8 cellular contexts compared by ENCODE assay signal in the genomic region with DNA sequence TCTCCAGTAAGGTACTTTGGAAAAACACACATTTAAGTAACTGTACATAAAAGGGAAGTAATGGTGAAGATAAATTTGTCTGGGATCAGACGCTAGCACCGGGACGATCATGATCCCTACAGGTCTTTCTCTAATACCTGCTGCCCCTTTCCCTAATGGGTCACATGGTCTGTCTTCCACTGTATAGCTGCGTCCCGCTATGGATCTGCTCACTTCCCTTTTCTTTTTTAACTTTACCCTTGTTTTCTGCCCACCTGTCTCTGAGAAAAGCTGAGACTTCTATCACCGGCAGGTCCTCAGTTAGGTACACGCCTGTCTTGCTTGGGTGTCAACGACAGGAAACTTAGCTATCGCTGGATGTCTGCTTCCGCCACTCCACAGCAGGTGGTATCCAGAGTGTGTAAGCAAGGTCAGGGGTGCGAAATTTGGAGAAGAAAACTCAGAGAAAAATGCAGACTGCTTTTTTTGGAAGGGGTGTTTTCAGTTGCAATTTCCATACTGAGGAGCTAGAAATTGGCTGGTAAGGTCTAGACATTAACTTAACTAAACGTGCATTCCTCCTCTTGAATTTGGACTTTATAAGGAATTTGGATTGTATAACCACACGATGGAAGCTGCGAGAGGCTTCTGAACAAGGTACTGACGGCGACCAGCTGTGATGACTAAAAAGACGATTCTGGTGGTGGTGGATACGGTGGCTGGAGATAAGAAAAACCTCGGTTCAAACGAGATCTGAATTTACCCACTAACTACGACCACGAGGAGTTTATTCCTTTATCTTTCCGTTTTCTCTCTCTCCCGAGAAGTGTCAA. TPM values are rescaled to one million over a fixed set of nuclear protein-coding genes. Genes with fewer than 3 reads are reported as not detected.
DNase-seq lines count a peak whose midpoint lies in the region; ATAC-seq and TF ChIP-seq lines count a peak whose summit lies in the region.

No MANE protein-coding gene starts in this region.

- peak overlapping the region; percentile 95 for H3K4me3 Mint-ChIP-seq in osteocyte (ENCODE audit: unreplicated experiment)

- peaks cover 2% of the 10 kb centered on the region for H3K36me3 Mint-ChIP-seq in osteocyte (ENCODE audit: unreplicated experiment)

- no peak for TF ChIP-seq CTCF in osteocyte (IDR thresholded peaks at IDR 0.05)

- peak overlapping the region; percentile 94 for H3K27ac ChIP-seq in epithelial cell of prostate

- ATAC-seq in HG03432 (IDR thresholded peaks at IDR 0.05; ENCODE audit: unreplicated experiment), result peak; percentile 12
- ATAC-seq in HG02763 (IDR thresholded peaks at IDR 0.05; ENCODE audit: unreplicated experiment), result no peak

- H3K4me1 Mint-ChIP-seq in osteocyte (ENCODE audit: unreplicated experiment), result peaks cover 28% of the 10 kb centered on the region

- H3K27ac Mint-ChIP-seq in osteocyte (ENCODE audit: unreplicated experiment), result peak overlapping the region; percentile 95

- H3K27me3 Mint-ChIP-seq in osteocyte (ENCODE audit: unreplicated experiment), result no peaks in the 10 kb centered on the region

- peak; percentile 12 for DNase-seq in activated T-cell treated with anti-CD3 and anti-CD28 coated beads for 24 hours (ENCODE audit: low read depth)
- no peak for DNase-seq in activated T-cell treated with anti-CD3 and anti-CD28 coated beads for 4 hours
- peak; percentile 22 for DNase-seq in activated CD4-positive, alpha-beta T cell treated with anti-CD3 and anti-CD28 coated beads for 48 hours
- no peak for DNase-seq in epithelial cell of prostate (ENCODE audit: low read depth, low spot score)
- DNase-seq in osteocyte (ENCODE audit: extremely low spot score, unreplicated experiment), result no peak
- DNase-seq in NCI-H1105 treated with DMSO at 0.1 percent for 48 hours (lab: John Stamatoyannopoulos, UW), result no peak

- H3K9me3 Mint-ChIP-seq in osteocyte (ENCODE audit: unreplicated experiment), result no peaks in the 10 kb centered on the region

RNA-seq across cellular contexts. Expression of gene ICE1, which starts 1.1 kb away (rescaled TPM):
- 27.0 and 27.7 TPM in 2 replicates for total RNA-seq in osteocyte

Comparison
In these comparisons a context has a peak if more than half of its experiments do, and no peak if none do; other contexts are left out.
1. DNase-seq: peak in activated T-cell treated with anti-CD3 and anti-CD28 coated beads for 24 hours (single experiment) and activated CD4-positive, alpha-beta T cell treated with anti-CD3 and anti-CD28 coated beads for 48 hours (single experiment); none in activated T-cell treated with anti-CD3 and anti-CD28 coated beads for 4 hours (single experiment), epithelial cell of prostate (single experiment), osteocyte (single experiment) and NCI-H1105 treated with DMSO at 0.1 percent for 48 hours (single experiment).